In genomic region chr16:13193721-13194120, GRCh38 we compare ENCODE assay signal across 31 cellular contexts.
"Had no signal": no experiment of that assay in that cellular context is flagged by ENCODE, and none has a peak within 500 bp of the region (broad histone marks: within the 10 kb centered on the region; RNA-seq: fewer than 3 reads in every experiment).

No MANE protein-coding gene starts in this region.

- H3K27me3 ChIP-seq: ascending aorta, brain microvascular endothelial cell, esophagus muscularis mucosa, gastroesophageal sphincter had no signal

- H3K4me1 ChIP-seq: ascending aorta, esophagus muscularis mucosa, gastroesophageal sphincter had no signal

- H3K4me3 Mint-ChIP-seq: activated B cell treated with CpG ODN at 0.5 μM for 24 hours; activated CD8-positive, alpha-beta T cell treated with anti-CD3 and anti-CD28 coated beads for 36 hours; activated naive CD4-positive, alpha-beta T cell treated with anti-CD3 and anti-CD28 coated beads, Interleukin-2, amount 10 ng/mL, durations not matched to agents 7 days and 5 days; activated naive CD8-positive, alpha-beta T cell treated with anti-CD3 and anti-CD28 coated beads, Interleukin-2, amount 10 ng/mL, durations not matched to agents 7 days and 5 days; activated T-cell treated with anti-CD3 and anti-CD28 coated beads, Interleukin-2, amount 50 U/mL, for 72 hours; effector memory CD8-positive, alpha-beta T cell; T-cell; T-helper 1 cell treated with Interleukin-12 subunit alpha and Interleukin-12 subunit beta and Interleukin-4 antibody, amounts not matched to agents 30 μg/mL and 1 μg/mL, for 36 hours had no signal

- H3K36me3 Mint-ChIP-seq: activated naive CD4-positive, alpha-beta T cell treated with anti-CD3 and anti-CD28 coated beads, Interleukin-2, amount 10 ng/mL, durations not matched to agents 7 days and 5 days; activated naive CD4-positive, alpha-beta T cell treated with anti-CD3 and anti-CD28 coated beads, Interleukin-2, amount 50 U/mL, for 72 hours; activated naive CD8-positive, alpha-beta T cell treated with anti-CD3 and anti-CD28 coated beads, Interleukin-2, amount 10 ng/mL, durations not matched to agents 7 days and 5 days; T-cell had no signal

- FAIRE-seq: bronchial epithelial cell, colon had no signal

- H3K36me3 ChIP-seq: ascending aorta, brain microvascular endothelial cell, esophagus muscularis mucosa, gastroesophageal sphincter, WERI-Rb-1 had no signal

- DNase-seq: activated B cell treated with CpG ODN at 0.5 μM for 24 hours; activated CD4-positive, alpha-beta T cell treated with anti-CD3 and anti-CD28 coated beads for 48 hours; activated CD4-positive, alpha-beta T cell treated with anti-CD3 and anti-CD28 coated beads, Interleukin-2, amount 50 U/mL, for 1 hour; activated CD4-positive, alpha-beta T cell treated with anti-CD3 and anti-CD28 coated beads, Interleukin-2, amount 50 U/mL, for 48 hours; activated CD8-positive, alpha-beta memory T cell treated with anti-CD3 and anti-CD28 coated beads for 24 hours; activated CD8-positive, alpha-beta T cell treated with anti-CD3 and anti-CD28 coated beads for 36 hours; activated gamma-delta T cell; activated naive CD4-positive, alpha-beta T cell; activated naive CD4-positive, alpha-beta T cell treated with anti-CD3 and anti-CD28 coated beads, Interleukin-2, amount 10 ng/mL, durations not matched to agents 7 days and 5 days; activated naive CD8-positive, alpha-beta T cell treated with anti-CD3 and anti-CD28 coated beads, Interleukin-2, amount 10 ng/mL, durations not matched to agents 7 days and 5 days; activated T-cell treated with anti-CD3 and anti-CD28 coated beads, Interleukin-2, amount 50 U/mL, for 1 hour; activated T-cell treated with anti-CD3 and anti-CD28 coated beads, Interleukin-2, amount 50 U/mL, for 72 hours; brain microvascular endothelial cell; caudate nucleus; cortex of kidney; dermis blood vessel endothelial cell; effector CD4-positive, alpha-beta T cell; effector memory CD8-positive, alpha-beta T cell; erythroblast; foreskin melanocyte; SW 1271; T-cell; T-helper 9 cell; WERI-Rb-1 had no signal

- H3K27ac ChIP-seq: ascending aorta, brain microvascular endothelial cell, esophagus muscularis mucosa, gastroesophageal sphincter, WERI-Rb-1 had no signal

- H3K9me3 ChIP-seq: ascending aorta, esophagus muscularis mucosa, gastroesophageal sphincter had no signal

- H3K4me1 Mint-ChIP-seq: activated B cell treated with CpG ODN at 0.5 μM for 24 hours; activated naive CD4-positive, alpha-beta T cell treated with anti-CD3 and anti-CD28 coated beads, Interleukin-2, amount 10 ng/mL, durations not matched to agents 7 days and 5 days; activated naive CD8-positive, alpha-beta T cell treated with anti-CD3 and anti-CD28 coated beads, Interleukin-2, amount 10 ng/mL, durations not matched to agents 7 days and 5 days; T-cell had no signal

- H3K4me3 ChIP-seq: ascending aorta, esophagus muscularis mucosa, gastroesophageal sphincter had no signal

- H3K27ac Mint-ChIP-seq: activated B cell treated with CpG ODN at 0.5 μM for 24 hours; activated CD8-positive, alpha-beta T cell treated with anti-CD3 and anti-CD28 coated beads for 36 hours; activated naive CD4-positive, alpha-beta T cell treated with anti-CD3 and anti-CD28 coated beads, Interleukin-2, amount 10 ng/mL, durations not matched to agents 7 days and 5 days; activated naive CD4-positive, alpha-beta T cell treated with anti-CD3 and anti-CD28 coated beads, Interleukin-2, amount 50 U/mL, for 72 hours; activated naive CD8-positive, alpha-beta T cell treated with anti-CD3 and anti-CD28 coated beads, Interleukin-2, amount 10 ng/mL, durations not matched to agents 7 days and 5 days; activated T-cell treated with anti-CD3 and anti-CD28 coated beads, Interleukin-2, amount 50 U/mL, for 72 hours; effector memory CD8-positive, alpha-beta T cell; T-cell; T-helper 1 cell treated with Interleukin-12 subunit alpha and Interleukin-12 subunit beta and Interleukin-4 antibody, amounts not matched to agents 30 μg/mL and 1 μg/mL, for 36 hours had no signal

- H3K27me3 Mint-ChIP-seq: activated B cell treated with CpG ODN at 0.5 μM for 24 hours; activated naive CD4-positive, alpha-beta T cell treated with anti-CD3 and anti-CD28 coated beads, Interleukin-2, amount 10 ng/mL, durations not matched to agents 7 days and 5 days; activated naive CD8-positive, alpha-beta T cell treated with anti-CD3 and anti-CD28 coated beads, Interleukin-2, amount 10 ng/mL, durations not matched to agents 7 days and 5 days; effector memory CD8-positive, alpha-beta T cell had no signal
